1 cellular context compared by ENCODE assay signal in the genomic region with DNA sequence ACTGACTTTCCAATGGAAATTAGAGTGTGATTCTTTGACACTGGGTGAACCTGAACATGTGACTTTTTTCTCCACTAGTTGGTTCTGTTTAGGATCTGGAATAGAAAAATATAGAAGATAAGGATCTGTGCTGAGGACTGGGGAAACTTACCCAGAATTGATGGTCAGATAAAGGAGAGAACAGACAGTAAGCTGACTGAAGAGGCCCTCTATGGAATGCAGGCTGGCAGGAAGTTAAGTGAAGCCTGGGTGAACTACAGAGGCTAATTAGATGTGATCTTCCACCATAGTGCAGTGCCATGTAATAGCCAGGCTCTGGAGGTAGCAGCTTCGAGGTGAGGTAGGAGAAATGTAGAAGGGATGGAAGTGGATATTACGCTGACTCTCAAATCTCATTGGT.
TF ChIP-seq lines count a peak whose summit lies in the region.

No MANE protein-coding gene starts in this region.

TF ChIP-seq in WTC11, 78 proteins besides CTCF, POLR2A, EP300 and RAD21 (continued from another document):
- TF ChIP-seq, protein P1, sequence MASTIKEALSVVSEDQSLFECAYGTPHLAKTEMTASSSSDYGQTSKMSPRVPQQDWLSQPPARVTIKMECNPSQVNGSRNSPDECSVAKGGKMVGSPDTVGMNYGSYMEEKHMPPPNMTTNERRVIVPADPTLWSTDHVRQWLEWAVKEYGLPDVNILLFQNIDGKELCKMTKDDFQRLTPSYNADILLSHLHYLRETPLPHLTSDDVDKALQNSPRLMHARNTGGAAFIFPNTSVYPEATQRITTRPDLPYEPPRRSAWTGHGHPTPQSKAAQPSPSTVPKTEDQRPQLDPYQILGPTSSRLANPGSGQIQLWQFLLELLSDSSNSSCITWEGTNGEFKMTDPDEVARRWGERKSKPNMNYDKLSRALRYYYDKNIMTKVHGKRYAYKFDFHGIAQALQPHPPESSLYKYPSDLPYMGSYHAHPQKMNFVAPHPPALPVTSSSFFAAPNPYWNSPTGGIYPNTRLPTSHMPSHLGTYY (CRISPR knock-in tag; IDR thresholded peaks at IDR 0.05), result no peak
- TF ChIP-seq RELA (CRISPR knock-in tag; IDR thresholded peaks at IDR 0.05; ENCODE audit: borderline replicate concordance), result no peak
